8 cellular contexts compared by ENCODE assay signal in the genomic region with DNA sequence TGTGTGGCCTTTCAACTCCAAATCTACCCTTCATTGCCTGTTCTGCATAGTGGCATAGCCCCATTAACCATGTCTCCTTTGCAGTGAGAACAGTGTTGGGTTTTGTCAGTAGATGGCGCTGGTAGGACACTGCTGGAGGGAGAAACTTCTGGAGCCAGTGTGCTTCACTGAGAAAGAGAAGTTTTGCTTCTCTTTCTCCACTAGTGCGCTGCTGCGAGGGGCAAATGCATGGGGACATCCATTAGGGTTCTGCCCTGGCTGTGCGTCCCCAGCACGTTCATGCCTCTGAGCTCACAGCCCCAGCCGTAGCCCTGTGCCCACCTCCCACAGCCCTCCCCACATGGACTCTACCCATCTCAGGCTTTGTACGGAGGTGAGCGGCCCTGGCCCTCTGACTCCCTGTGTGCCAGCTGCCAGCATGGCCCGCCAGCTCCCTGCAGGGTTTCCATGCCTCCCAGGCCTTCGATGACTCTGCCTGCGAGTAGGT. TPM values are rescaled to one million over a fixed set of nuclear protein-coding genes. Genes with fewer than 3 reads are reported as not detected.
DNase-seq lines count a peak whose midpoint lies in the region; ATAC-seq, FAIRE-seq and TF ChIP-seq lines count a peak whose summit lies in the region.

No MANE protein-coding gene starts in this region.

- H3K9me3 ChIP-seq in left lung, result no peaks in the 10 kb centered on the region

- FAIRE-seq in H54 (lab: Jason Lieb, UNC), result peak; percentile 92

- intact Hi-C loops in left lung (cut with DNase I), result no loop called here

- DNase-seq in Ammon's horn (ENCODE audit: low spot score) (peak; percentile 85), H54 (ENCODE audit: insufficient read length, low spot score) (peak; percentile 87), NCI-H345 (lab: John Stamatoyannopoulos, UW) (peak; percentile 75), cerebellum (ENCODE audit: low spot score) (peak; percentile 83), left lung (peak in 1 of 2 donors; percentile 58)
- peak; percentile 70 for DNase-seq in activated CD4-positive, CD25-positive, alpha-beta regulatory T cell treated with anti-CD3 and anti-CD28 coated beads, Interleukin-2, amount 50 U/mL, for 72 hours
- DNase-seq in stimulated activated CD4-positive, alpha-beta T cell treated with anti-CD3 and anti-CD28 coated beads, TNF-alpha, amount 100 ng/mL, for 24 hours (ENCODE audit: low read depth in 3 of 3), result peak; percentile 49 to 72 (median 57)

- H3K4me3 ChIP-seq in left lung, result no peak overlapping the region

- H3K36me3 ChIP-seq in left lung, result no peaks in the 10 kb centered on the region

- H3K27me3 ChIP-seq in left lung, result no peaks in the 10 kb centered on the region

- H3K27ac ChIP-seq in left lung, result no peak overlapping the region

- no peaks in the 10 kb centered on the region for H3K4me1 ChIP-seq in left lung

- peak; percentile 62 to 78 for TF ChIP-seq CTCF in left lung (IDR thresholded peaks at IDR 0.05)

- ATAC-seq in left lung, result peak; percentile 99
- ATAC-seq in HG03442 (IDR thresholded peaks at IDR 0.05; ENCODE audit: unreplicated experiment), result no peak

- TF ChIP-seq POLR2A in H54 (IDR thresholded peaks at IDR 0.05; ENCODE audit: low read depth, low read length), result no peak

RNA-seq across cellular contexts. Expression of gene RIMS3, which starts 53.1 kb away (rescaled TPM):
- total RNA-seq in cerebellum (28.9 TPM), left lung (1 to 10 TPM; 4.4 to 5.0 TPM)
